ENCODE assay signal across 14 cellular contexts in genomic region chr14:104685216-104685997, GRCh38. TPM values are rescaled to one million over a fixed set of nuclear protein-coding genes. Genes with fewer than 3 reads are reported as not detected.
DNase-seq lines count a peak whose midpoint lies in the region; ATAC-seq and TF ChIP-seq lines count a peak whose summit lies in the region.
"Had no signal": no experiment of that assay in that cellular context is flagged by ENCODE, and none has a peak within 500 bp of the region (broad histone marks: within the 10 kb centered on the region; RNA-seq: fewer than 3 reads in every experiment).

No MANE protein-coding gene starts in this region.

- H3K9me3 Mint-ChIP-seq in T-cell, result no peaks in the 10 kb centered on the region
- H3K9me3 Mint-ChIP-seq in WTC11, result peaks cover 8% of the 10 kb centered on the region
- H3K9me3 Mint-ChIP-seq in stimulated activated naive CD8-positive, alpha-beta T cell treated with anti-CD3 and anti-CD28 coated beads, Interleukin-15, amount 100 ng/mL, for 72 hours, result no peaks in the 10 kb centered on the region
- H3K9me3 Mint-ChIP-seq: dendritic cell treated with granulocyte-macrophage colony-stimulating factor and Interleukin-4, amounts not matched to agents 40 ng/mL and 50 ng/mL, for 4 days had no signal

- H3K4me3 ChIP-seq in BLaER1 treated with 17β-estradiol and CSF1 and Interleukin-3, amounts not matched to agents 10 nM and 100 nM, result no peak overlapping the region
- H3K4me3 ChIP-seq in right atrium auricular region, result no peak overlapping the region
- H3K4me3 ChIP-seq: spleen had no signal

- peaks cover under 1 to 9% (median 6%) of the 10 kb centered on the region in 11 experiments; a peak in 19 of 22 replicates for H4K20me1 ChIP-seq in BLaER1 treated with 17β-estradiol and CSF1 and Interleukin-3, amounts not matched to agents 10 nM and 100 nM

- H3K9me3 ChIP-seq in BLaER1 treated with 17β-estradiol and CSF1 and Interleukin-3, amounts not matched to agents 10 nM and 100 nM (replicated peaks in 1 of 11), result no peaks in the 10 kb centered on the region
- no peaks in the 10 kb centered on the region for H3K9me3 ChIP-seq in right atrium auricular region
- H3K9me3 ChIP-seq: spleen had no signal

- peak overlapping the region in 6 of 11 experiments; percentile 1 to 67 (median 53); a peak in 8 of 22 replicates for H3K4me2 ChIP-seq in BLaER1 treated with 17β-estradiol and CSF1 and Interleukin-3, amounts not matched to agents 10 nM and 100 nM

- H3K4me1 ChIP-seq in BLaER1 treated with 17β-estradiol and CSF1 and Interleukin-3, amounts not matched to agents 10 nM and 100 nM, result peaks cover 55 to 67% (median 60%) of the 10 kb centered on the region in 10 experiments
- H3K4me1 ChIP-seq in right atrium auricular region, result peaks cover 0 to 59% of the 10 kb centered on the region in 2 donors

- DNase-seq in T-cell, result no peak
- peak; percentile 85 for DNase-seq in islet precursor cell
- DNase-seq in WTC11 (ENCODE audit: low spot score), result no peak
- no peak for DNase-seq in NCI-H1436 (lab: John Stamatoyannopoulos, UW)
- DNase-seq in stimulated activated naive CD8-positive, alpha-beta T cell treated with anti-CD3 and anti-CD28 coated beads, Interleukin-15, amount 100 ng/mL, for 72 hours, result no peak
- DNase-seq in right atrium auricular region (ENCODE audit: low spot score), result no peak
- DNase-seq: activated gamma-delta T cell, kidney glomerular epithelial cell, NCI-H2227 treated with DMSO at 0.1 percent for 48 hours, nephron progenitor cell, spleen had no signal

- ATAC-seq in T-cell (replicated peaks in 1 of 4) (no peak), WTC11 (no peak)
- ATAC-seq in stimulated activated naive CD8-positive, alpha-beta T cell treated with anti-CD3 and anti-CD28 coated beads, Interleukin-15, amount 100 ng/mL, for 72 hours, result no peak

- no peaks in the 10 kb centered on the region for H3K36me3 ChIP-seq in BLaER1 treated with 17β-estradiol and CSF1 and Interleukin-3, amounts not matched to agents 10 nM and 100 nM
- H3K36me3 ChIP-seq in right atrium auricular region, result no peaks in the 10 kb centered on the region
- H3K36me3 ChIP-seq: spleen had no signal

- H3K27ac ChIP-seq in BLaER1 treated with 17β-estradiol and CSF1 and Interleukin-3, amounts not matched to agents 10 nM and 100 nM, result no peak overlapping the region
- no peak overlapping the region for H3K27ac ChIP-seq in right atrium auricular region

- CTCF ChIA-PET in T-cell (lab: Charles Lee) (no interaction called here), WTC11 (lab: Charles Lee) (interaction anchor here (0.6 to 1.2 kb wide), 4 partner anchors 19 to 1105 kb away, joined by 3 to 4 read pairs (median 3); no protein-coding TSS in a partner anchor)

- H3K27me3 ChIP-seq in BLaER1 treated with 17β-estradiol and CSF1 and Interleukin-3, amounts not matched to agents 10 nM and 100 nM, result no peaks in the 10 kb centered on the region
- no peaks in the 10 kb centered on the region for H3K27me3 ChIP-seq in right atrium auricular region

- H3K36me3 Mint-ChIP-seq in T-cell (no peaks in the 10 kb centered on the region), WTC11 (peaks cover 3% of the 10 kb centered on the region; the same call in 1 of the 2 replicates)

- H3K4me3 Mint-ChIP-seq in T-cell (peak overlapping the region in 1 of 3 donors; percentile 14), WTC11 (no peak overlapping the region)
- no peak overlapping the region for H3K4me3 Mint-ChIP-seq in stimulated activated naive CD8-positive, alpha-beta T cell treated with anti-CD3 and anti-CD28 coated beads, Interleukin-15, amount 100 ng/mL, for 72 hours
- H3K4me3 Mint-ChIP-seq: dendritic cell treated with granulocyte-macrophage colony-stimulating factor and Interleukin-4, amounts not matched to agents 40 ng/mL and 50 ng/mL, for 4 days; nephron progenitor cell had no signal

- peak; percentile 28 for TF ChIP-seq CTCF in GM12873 (IDR thresholded peaks at IDR 0.05; ENCODE audit: insufficient read depth, low read depth, low read length, missing control alignments)
- TF ChIP-seq CTCF in WTC11 (IDR thresholded peaks at IDR 0.05), result no peak
- no peak for TF ChIP-seq CTCF in right atrium auricular region (IDR thresholded peaks at IDR 0.05)

- H3K4me1 Mint-ChIP-seq in T-cell (peaks cover 30 to 47% (median 31%) of the 10 kb centered on the region in 3 donors), WTC11 (peaks cover 54% of the 10 kb centered on the region)
- H3K4me1 Mint-ChIP-seq in stimulated activated naive CD8-positive, alpha-beta T cell treated with anti-CD3 and anti-CD28 coated beads, Interleukin-15, amount 100 ng/mL, for 72 hours, result peaks cover 49% of the 10 kb centered on the region

- H3K27me3 Mint-ChIP-seq in T-cell (no peaks in the 10 kb centered on the region), WTC11 (ENCODE audit: low read depth) (no peaks in the 10 kb centered on the region; the same call in 1 of the 2 replicates)
- no peaks in the 10 kb centered on the region for H3K27me3 Mint-ChIP-seq in stimulated activated naive CD8-positive, alpha-beta T cell treated with anti-CD3 and anti-CD28 coated beads, Interleukin-15, amount 100 ng/mL, for 72 hours

- POLR2A ChIA-PET in T-cell (lab: Charles Lee) (interaction anchor here in 1 of 2 donors (0.5 kb wide), 1 partner anchor 785 kb away, joined by 5 read pairs; no protein-coding TSS in a partner anchor), WTC11 (lab: Charles Lee) (no interaction called here)

- H3K27ac Mint-ChIP-seq in T-cell, result peak overlapping the region; percentile 47 to 75
- H3K27ac Mint-ChIP-seq in WTC11, result no peak overlapping the region
- peak overlapping the region in 1 of 2 donors; percentile 8 for H3K27ac Mint-ChIP-seq in stimulated activated naive CD8-positive, alpha-beta T cell treated with anti-CD3 and anti-CD28 coated beads, Interleukin-15, amount 100 ng/mL, for 72 hours
- H3K27ac Mint-ChIP-seq: dendritic cell treated with granulocyte-macrophage colony-stimulating factor and Interleukin-4, amounts not matched to agents 40 ng/mL and 50 ng/mL, for 4 days; nephron progenitor cell had no signal

- H3K9ac ChIP-seq in BLaER1 treated with 17β-estradiol and CSF1 and Interleukin-3, amounts not matched to agents 10 nM and 100 nM, result no peak overlapping the region

TF ChIP-seq in WTC11, 78 proteins besides CTCF, POLR2A, EP300 and RAD21 (continues in another document):
- no peak for TF ChIP-seq ZNF532 (CRISPR knock-in tag; IDR thresholded peaks at IDR 0.05; ENCODE audit: borderline replicate concordance)
- no peak for TF ChIP-seq ATF2 (CRISPR knock-in tag; IDR thresholded peaks at IDR 0.05; ENCODE audit: borderline replicate concordance, low read depth)
- no peak for TF ChIP-seq NR1H2 (CRISPR knock-in tag; IDR thresholded peaks at IDR 0.05)
- no peak for TF ChIP-seq ZNF396 (CRISPR knock-in tag; IDR thresholded peaks at IDR 0.05; ENCODE audit: borderline replicate concordance)
- TF ChIP-seq NFATC4 (CRISPR knock-in tag; IDR thresholded peaks at IDR 0.05), result no peak

RNA-seq across cellular contexts. Expression of gene INF2, which starts 4.0 kb away (rescaled TPM):
- total RNA-seq in T-cell (100 to 1,000 TPM in 2 of 5 donors, 10 to 100 TPM in 3; 72.7 to 128 (median 83.7) TPM), WTC11 (2021) (69.0 to 82.4 TPM (median 72.4 TPM) in 3 replicates), right atrium auricular region (10 to 100 TPM; 21.9 to 43.5 TPM)

RNA-seq across cellular contexts. Expression of gene ADSS1, which starts 38.6 kb away (rescaled TPM):
- total RNA-seq in T-cell (1 to 10 TPM; 2.4 to 5.7 (median 3.5) TPM), WTC11 (2021) (10.0 to 13.3 TPM (median 12.0 TPM) in 3 replicates), right atrium auricular region (100 to 1,000 TPM; 113 to 158 TPM)
